ENCODE assay signal across 1 cellular context in genomic region chr4:41219421-41219950, GRCh38.
TF ChIP-seq lines count a peak whose summit lies in the region.

No MANE protein-coding gene starts in this region.

TF ChIP-seq in HEK293, 187 proteins besides CTCF, POLR2A, EP300 and RAD21 (continued from another document):
- TF ChIP-seq ZNF148 (tag by site-specific recombination; IDR thresholded peaks at IDR 0.05; ENCODE audit: borderline replicate concordance) (no peak), OSR2 (tag by site-specific recombination; IDR thresholded peaks at IDR 0.05) (peak; percentile 66), ZNF19 (tag by site-specific recombination; IDR thresholded peaks at IDR 0.05; ENCODE audit: low read depth) (no peak), ZSCAN30 (tag by site-specific recombination; IDR thresholded peaks at IDR 0.05) (no peak), ZBTB17 (tag by site-specific recombination; IDR thresholded peaks at IDR 0.05) (peak; percentile 26; the same call in 1 of the 2 replicates), ZNF416 (tag by site-specific recombination; IDR thresholded peaks at IDR 0.05) (no peak), ZBTB21 (tag by site-specific recombination; IDR thresholded peaks at IDR 0.05) (peak; percentile 23; the same call in 1 of the 2 replicates), ZNF658 (tag by site-specific recombination; IDR thresholded peaks at IDR 0.05) (no peak), HIC1 (tag by site-specific recombination; IDR thresholded peaks at IDR 0.05) (peak; percentile 25; the same call in 1 of the 2 replicates), HOXD13 (CRISPR knock-in tag; IDR thresholded peaks at IDR 0.05; ENCODE audit: borderline replicate concordance) (no peak), ZNF366 (tag by site-specific recombination; conservative IDR thresholded peaks at IDR 0.05) (peak; percentile 55), ZFP3 (tag by site-specific recombination; IDR thresholded peaks at IDR 0.05; ENCODE audit: low read depth) (no peak), ZNF121 (tag by site-specific recombination; IDR thresholded peaks at IDR 0.05) (no peak), ZNF585B (tag by site-specific recombination; IDR thresholded peaks at IDR 0.05) (no peak), KLF1 (tag by site-specific recombination; IDR thresholded peaks at IDR 0.05) (no peak)
